In the genomic region with DNA sequence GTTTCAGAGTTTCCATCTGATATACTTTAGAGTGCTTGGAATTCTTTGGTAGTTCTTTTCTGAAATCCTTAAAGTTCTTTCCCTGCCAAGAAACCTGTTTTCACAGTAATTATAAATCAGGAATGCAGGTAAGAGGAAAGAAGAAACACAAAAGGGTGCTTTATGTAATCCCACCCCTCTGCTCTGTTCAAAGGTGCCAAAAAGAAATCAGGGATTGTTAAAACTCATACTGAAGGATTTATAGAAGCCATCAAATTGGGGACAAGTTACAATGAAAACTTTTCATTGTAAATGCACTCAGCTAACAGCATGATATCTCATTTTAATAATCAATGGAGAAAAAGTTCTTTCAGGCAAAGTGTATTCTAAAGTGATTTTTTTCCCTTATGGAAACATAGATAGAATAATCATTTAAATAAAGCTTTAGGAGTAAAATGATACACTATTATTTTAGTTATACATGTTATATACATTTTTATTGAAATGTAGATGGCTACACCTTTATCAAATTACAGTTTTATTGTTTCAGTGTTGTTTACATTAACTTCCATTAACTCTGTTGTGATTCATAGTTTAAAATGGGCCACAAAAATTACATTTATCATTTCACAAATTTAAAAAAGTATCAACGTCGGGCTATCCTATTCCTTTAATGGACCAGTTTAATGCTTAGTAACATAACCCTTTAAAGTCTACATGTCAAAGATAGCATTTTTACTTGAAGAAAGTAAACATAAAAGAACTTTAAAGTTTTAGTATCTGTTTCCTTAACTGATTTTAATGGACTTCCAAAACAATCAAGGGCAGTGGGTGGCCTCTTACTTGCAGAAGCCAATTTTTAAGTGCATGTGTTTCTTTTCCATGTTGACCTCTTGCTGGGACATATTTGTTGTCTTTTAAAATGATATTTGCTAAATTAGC, we compare ENCODE assay signal across 1 cellular context.
TF ChIP-seq lines count a peak whose summit lies in the region.

No MANE protein-coding gene starts in this region.

TF ChIP-seq in Ishikawa, 13 proteins besides CTCF, POLR2A, EP300 and RAD21 (continued from another document):
- 0 out of 2 replicates have a peak, but pooled peaks have one; percentile 41 for TF ChIP-seq FOXM1 (IDR thresholded peaks at IDR 0.05; ENCODE audit: borderline replicate concordance, low read depth)
